ENCODE assay signal across 25 cellular contexts in genomic region chr6:126113261-126113660, GRCh38.
A peak's percentile ranks its signal among the peaks of the same experiment; 100 is the strongest.
DNase-seq lines count a peak whose midpoint lies in the region; ATAC-seq, FAIRE-seq and TF ChIP-seq lines count a peak whose summit lies in the region.
"Had no signal": no experiment of that assay in that cellular context is flagged by ENCODE, and none has a peak within 500 bp of the region (broad histone marks: within the 10 kb centered on the region; RNA-seq: fewer than 3 reads in every experiment).

No MANE protein-coding gene starts in this region.

- ATAC-seq in GM18502 (IDR thresholded peaks at IDR 0.05; ENCODE audit: poor library complexity, unreplicated experiment) (peak; percentile 71), GM21576 (IDR thresholded peaks at IDR 0.05; ENCODE audit: unreplicated experiment) (peak; percentile 47), HG03039 (IDR thresholded peaks at IDR 0.05; ENCODE audit: unreplicated experiment) (peak; percentile 67)

- H3K27me3 ChIP-seq in bronchial epithelial cell (ENCODE audit: control insufficient read depth, insufficient read depth, low read length) (no peaks in the 10 kb centered on the region), esophagus squamous epithelium (no peaks in the 10 kb centered on the region)
- H3K27me3 ChIP-seq: SJSA1 had no signal

- H3K27me3 Mint-ChIP-seq in activated CD4-positive, alpha-beta T cell treated with anti-CD3 and anti-CD28 coated beads, Interleukin-2, amount 10 ng/mL, durations not matched to agents 7 days and 5 days, result no peaks in the 10 kb centered on the region
- H3K27me3 Mint-ChIP-seq: CD8-positive, alpha-beta memory T cell had no signal

- H3K4me3 ChIP-seq in bronchial epithelial cell (ENCODE audit: low read depth, low read length) (no peak overlapping the region), esophagus squamous epithelium (no peak overlapping the region)
- H3K4me3 ChIP-seq: SJSA1 had no signal

- H3K27ac ChIP-seq in esophagus squamous epithelium, result no peak overlapping the region
- H3K27ac ChIP-seq: C4-2B, KMS-11, SJSA1 had no signal

- POLR2A ChIA-PET in activated CD4-positive, alpha-beta T cell treated with anti-CD3 and anti-CD28 coated beads, Interleukin-2, amount 10 ng/mL, durations not matched to agents 7 days and 5 days (lab: Charles Lee), result no interaction called here

- CTCF ChIA-PET in activated CD4-positive, alpha-beta T cell treated with anti-CD3 and anti-CD28 coated beads, Interleukin-2, amount 10 ng/mL, durations not matched to agents 7 days and 5 days (lab: Charles Lee), result no interaction called here

- H3K4me3 Mint-ChIP-seq in activated CD4-positive, alpha-beta T cell treated with anti-CD3 and anti-CD28 coated beads, Interleukin-2, amount 10 ng/mL, durations not matched to agents 7 days and 5 days, result no peak overlapping the region
- H3K4me3 Mint-ChIP-seq: CD8-positive, alpha-beta memory T cell had no signal

- H3K4me1 Mint-ChIP-seq in activated CD4-positive, alpha-beta T cell treated with anti-CD3 and anti-CD28 coated beads, Interleukin-2, amount 10 ng/mL, durations not matched to agents 7 days and 5 days, result no peaks in the 10 kb centered on the region
- H3K4me1 Mint-ChIP-seq: CD8-positive, alpha-beta memory T cell had no signal

- no peaks in the 10 kb centered on the region for H3K36me3 Mint-ChIP-seq in activated CD4-positive, alpha-beta T cell treated with anti-CD3 and anti-CD28 coated beads, Interleukin-2, amount 10 ng/mL, durations not matched to agents 7 days and 5 days (ENCODE audit: low read depth)

- WGBS in esophagus squamous epithelium, 2 donors, result 87 to 93% methylated on average over 1 of the region's 1 CpG

- DNase-seq in bronchial epithelial cell (ENCODE audit: low read depth), result peak; percentile 19
- no peak for DNase-seq in activated CD4-positive, alpha-beta T cell treated with anti-CD3 and anti-CD28 coated beads, Interleukin-2, amount 10 ng/mL, durations not matched to agents 7 days and 5 days
- no peak for DNase-seq in esophagus squamous epithelium (lab: John Stamatoyannopoulos, UW)
- DNase-seq in NOMO-1 (lab: John Stamatoyannopoulos, UW; ENCODE audit: unreplicated experiment in 2 of 2), result no peak
- DNase-seq in NCI-H1105 treated with DMSO at 0.1 percent for 48 hours (lab: John Stamatoyannopoulos, UW), result no peak
- DNase-seq: Calu3; CD8-positive, alpha-beta memory T cell; DMS153; IMR-90; NCI-H1092 treated with DMSO at 0.1 percent for 48 hours; NCI-H2029 treated with DMSO at 0.1 percent for 48 hours; NCI-H226; NCI-H524; NCI-H82; OCI-M1; T-helper 1 cell had no signal

- no peak for TF ChIP-seq POLR2A in esophagus squamous epithelium (IDR thresholded peaks at IDR 0.05)

- H3K36me3 ChIP-seq in bronchial epithelial cell (ENCODE audit: control insufficient read depth, insufficient read depth, low read length) (no peaks in the 10 kb centered on the region), esophagus squamous epithelium (no peaks in the 10 kb centered on the region)
- H3K36me3 ChIP-seq: SJSA1 had no signal

- H3K9me3 ChIP-seq in esophagus squamous epithelium, result no peaks in the 10 kb centered on the region
- H3K9me3 ChIP-seq: SJSA1 had no signal

- no peaks in the 10 kb centered on the region for H3K9me3 Mint-ChIP-seq in activated CD4-positive, alpha-beta T cell treated with anti-CD3 and anti-CD28 coated beads, Interleukin-2, amount 10 ng/mL, durations not matched to agents 7 days and 5 days
- H3K9me3 Mint-ChIP-seq: CD8-positive, alpha-beta memory T cell had no signal

- intact Hi-C loops in esophagus squamous epithelium (cut with DNase I), result no loop called here

- H3K27ac Mint-ChIP-seq in activated CD4-positive, alpha-beta T cell treated with anti-CD3 and anti-CD28 coated beads, Interleukin-2, amount 10 ng/mL, durations not matched to agents 7 days and 5 days, result no peak overlapping the region
- H3K27ac Mint-ChIP-seq: CD8-positive, alpha-beta memory T cell had no signal

- no peak for TF ChIP-seq CTCF in bronchial epithelial cell (IDR thresholded peaks at IDR 0.05; ENCODE audit: insufficient read depth, low read length, severe bottlenecking)
- TF ChIP-seq CTCF in esophagus squamous epithelium (IDR thresholded peaks at IDR 0.05), result no peak

- FAIRE-seq in bronchial epithelial cell (lab: Jason Lieb, UNC), result no peak
- FAIRE-seq: H54, HTR-8/SVneo, RCC 7860 had no signal

- no peaks in the 10 kb centered on the region for H3K4me1 ChIP-seq in esophagus squamous epithelium
- H3K4me1 ChIP-seq: SJSA1 had no signal
